11 cellular contexts compared by ENCODE assay signal in genomic region chr4:86965019-86965976, GRCh38. TPM values are rescaled to one million over a fixed set of nuclear protein-coding genes. Genes with fewer than 3 reads are reported as not detected.
DNase-seq lines count a peak whose midpoint lies in the region; ATAC-seq, FAIRE-seq and TF ChIP-seq lines count a peak whose summit lies in the region.
"Had no signal": no experiment of that assay in that cellular context is flagged by ENCODE, and none has a peak within 500 bp of the region (broad histone marks: within the 10 kb centered on the region; RNA-seq: fewer than 3 reads in every experiment).

No MANE protein-coding gene starts in this region.

- H3K4me1 ChIP-seq in H1 (replicated peaks in 1 of 4; ENCODE audit: control insufficient read depth in 3 of 4, insufficient read depth in 4 of 4, low read length in 3 of 4) (peaks cover 9 to 32% (median 28%) of the 10 kb centered on the region in 4 experiments; a peak in 6 of 7 replicates), Karpas-422 (ENCODE audit: low read length) (peaks cover 54% of the 10 kb centered on the region)

- no peak overlapping the region for H3K9ac ChIP-seq in H1 (replicated peaks in 1 of 4; ENCODE audit: extremely low read depth in 1 of 4, low read depth in 3 of 4, low read length in 3 of 4)
- H3K9ac ChIP-seq in Karpas-422 (ENCODE audit: low read length), result no peak overlapping the region

- peaks cover 15% of the 10 kb centered on the region for H3K36me3 Mint-ChIP-seq in activated CD4-positive, alpha-beta T cell treated with anti-CD3 and anti-CD28 coated beads, Interleukin-2, amount 10 ng/mL, durations not matched to agents 24 days and 14 days (ENCODE audit: low read depth)

- H3K79me1 ChIP-seq in H1 (ENCODE audit: low read depth, low read length), result peaks cover 7% of the 10 kb centered on the region

- no peak overlapping the region for H2BK12ac ChIP-seq in H1 (ENCODE audit: low read depth, low read length)

- peaks cover 27% of the 10 kb centered on the region for H3K4me1 Mint-ChIP-seq in activated CD4-positive, alpha-beta T cell treated with anti-CD3 and anti-CD28 coated beads, Interleukin-2, amount 10 ng/mL, durations not matched to agents 24 days and 14 days

- H3K27me3 ChIP-seq in H1 (replicated peaks in 1 of 4; ENCODE audit: control insufficient read depth in 3 of 4, extremely low read depth in 1 of 4, insufficient read depth in 3 of 4, low read length in 3 of 4) (no peaks in the 10 kb centered on the region), Karpas-422 (ENCODE audit: low read length) (no peaks in the 10 kb centered on the region)

- no peak overlapping the region for H3K27ac Mint-ChIP-seq in activated CD4-positive, alpha-beta T cell treated with anti-CD3 and anti-CD28 coated beads, Interleukin-2, amount 10 ng/mL, durations not matched to agents 24 days and 14 days

- peaks cover 0 to 9% (median 0%) of the 10 kb centered on the region in 4 experiments; a peak in 2 of 8 replicates for H3K36me3 ChIP-seq in H1 (ENCODE audit: control insufficient read depth in 2 of 4, insufficient read depth in 4 of 4, low read length in 3 of 4)
- H3K36me3 ChIP-seq in Karpas-422 (ENCODE audit: insufficient read depth, low read length), result no peaks in the 10 kb centered on the region

- no peak for TF ChIP-seq POLR2A in H1 (IDR thresholded peaks at IDR 0.05; ENCODE audit: control extremely low read depth in 1 of 2, low read depth in 2 of 2, low read length in 2 of 2)

- WGBS in H1 (ENCODE audit: extremely low coverage in 1 of 2, insufficient coverage in 1 of 2, insufficient read length in 1 of 2, insufficient replicate concordance in 2 of 2, low coverage in 1 of 2, low lambda C conversion rate in 2 of 2, missing lambda C conversion rate in 1 of 2), 2 experiments, result 61% methylated on average over 3 of the region's 3 CpGs; no CpG with 5 or more reads in 1 of the 2 experiments

- peaks cover 13 to 85% of the 10 kb centered on the region in 2 experiments; a peak in 3 of 4 replicates for H3K79me2 ChIP-seq in H1 (ENCODE audit: control insufficient read depth in 1 of 2, insufficient read depth in 2 of 2, low read length in 2 of 2)
- H3K79me2 ChIP-seq in Karpas-422 (ENCODE audit: low read length), result no peaks in the 10 kb centered on the region

- DNase-seq in H1 (ENCODE audit: low read depth in 1 of 2, low spot score in 2 of 2), result no peak
- no peak for DNase-seq in Karpas-422
- no peak for DNase-seq in activated CD4-positive, alpha-beta T cell treated with anti-CD3 and anti-CD28 coated beads, Interleukin-2, amount 10 ng/mL, durations not matched to agents 24 days and 14 days
- DNase-seq in DMS79 treated with DMSO at 0.1 percent for 48 hours (lab: John Stamatoyannopoulos, UW), result no peak
- no peak for DNase-seq in NCI-H2196 (lab: John Stamatoyannopoulos, UW; ENCODE audit: unreplicated experiment)
- DNase-seq: activated naive CD4-positive, alpha-beta T cell; islet precursor cell; NCI-H69 had no signal

- TF ChIP-seq EP300 in H1 (IDR thresholded peaks at IDR 0.05; ENCODE audit: borderline replicate concordance in 1 of 2, low read depth in 2 of 2, low read length in 2 of 2), result no peak

- no peak for TF ChIP-seq RAD21 in H1 (IDR thresholded peaks at IDR 0.05 in 1 of 2, conservative IDR thresholded peaks at IDR 0.05 in 1 of 2; ENCODE audit: low read depth in 2 of 2, low read length in 2 of 2)

- H4K20me1 ChIP-seq in H1 (replicated peaks in 1 of 2; ENCODE audit: control insufficient read depth in 1 of 2, insufficient read depth in 2 of 2, low read length in 2 of 2) (peaks cover 0 to 2% of the 10 kb centered on the region in 2 experiments), Karpas-422 (ENCODE audit: insufficient read depth, low read depth, low read length) (no peaks in the 10 kb centered on the region)

- H3K18ac ChIP-seq in H1 (ENCODE audit: extremely low read depth, low read length), result no peak overlapping the region

- H3K56ac ChIP-seq in H1 (replicated peaks; ENCODE audit: insufficient read length, low read depth, low read length), result no peak overlapping the region

- no peaks in the 10 kb centered on the region for H3K23me2 ChIP-seq in H1 (ENCODE audit: low read depth, low read length)

- intact Hi-C loops in activated CD4-positive, alpha-beta T cell treated with anti-CD3 and anti-CD28 coated beads, Interleukin-2, amount 10 ng/mL, durations not matched to agents 24 days and 14 days (cut with micrococcal nuclease), result no loop called here

- H2AFZ ChIP-seq in H1 (ENCODE audit: low read length), result no peak overlapping the region
- H2AFZ ChIP-seq in Karpas-422 (ENCODE audit: low read length), result no peak overlapping the region

- H2BK5ac ChIP-seq in H1 (ENCODE audit: low read depth, low read length), result no peak overlapping the region

- peak overlapping the region; percentile 8 to 26; a peak in 1 of 4 replicates for H3K4me2 ChIP-seq in H1 (ENCODE audit: insufficient read depth in 1 of 2, low read depth in 2 of 2, low read length in 2 of 2)
- no peak overlapping the region for H3K4me2 ChIP-seq in Karpas-422 (ENCODE audit: low read depth, low read length, poor library complexity, severe bottlenecking)

- H4K8ac ChIP-seq in H1 (ENCODE audit: extremely low read depth, insufficient read depth, low read length), result no peak overlapping the region

- H3K9me3 Mint-ChIP-seq in activated CD4-positive, alpha-beta T cell treated with anti-CD3 and anti-CD28 coated beads, Interleukin-2, amount 10 ng/mL, durations not matched to agents 24 days and 14 days, result no peaks in the 10 kb centered on the region

- H4K5ac ChIP-seq in H1 (ENCODE audit: insufficient read length, low read depth, low read length), result no peak overlapping the region

- no peak overlapping the region for H3K14ac ChIP-seq in H1 (ENCODE audit: insufficient read length)

- no peak overlapping the region for H3K4me3 Mint-ChIP-seq in activated CD4-positive, alpha-beta T cell treated with anti-CD3 and anti-CD28 coated beads, Interleukin-2, amount 10 ng/mL, durations not matched to agents 24 days and 14 days

- H2AK5ac ChIP-seq in H1 (ENCODE audit: low read depth, low read length), result no peak overlapping the region

- H3K9me2 ChIP-seq in Karpas-422 (replicated peaks; ENCODE audit: insufficient read depth, low read length), result no peaks in the 10 kb centered on the region

- no peak overlapping the region for H3K23ac ChIP-seq in H1 (ENCODE audit: insufficient read length)

- H4K91ac ChIP-seq in H1 (replicated peaks; ENCODE audit: insufficient read length, low read length), result no peak overlapping the region

- H2BK15ac ChIP-seq in H1 (ENCODE audit: low read length), result no peak overlapping the region

- no peak overlapping the region for H2BK120ac ChIP-seq in H1 (replicated peaks; ENCODE audit: low read depth, low read length)

- ATAC-seq in GM18508 (IDR thresholded peaks at IDR 0.05; ENCODE audit: insufficient read depth, unreplicated experiment), result peak; percentile 48
- peak; percentile 51 for ATAC-seq in GM21515 (IDR thresholded peaks at IDR 0.05; ENCODE audit: unreplicated experiment)
- peak; percentile 39 for ATAC-seq in HG03139 (IDR thresholded peaks at IDR 0.05; ENCODE audit: unreplicated experiment)

- H3K27ac ChIP-seq in H1 (ENCODE audit: low read depth, low read length), result no peak overlapping the region
- no peak overlapping the region for H3K27ac ChIP-seq in Karpas-422 (ENCODE audit: low read length)

- no peak for TF ChIP-seq CTCF in H1 (IDR thresholded peaks at IDR 0.05; ENCODE audit: control extremely low read depth in 1 of 3, insufficient read depth in 1 of 3, low read depth in 1 of 3, low read length in 3 of 3)

- peak; percentile 48 for FAIRE-seq in H1 (lab: Jason Lieb, UNC)

- CTCF ChIA-PET in H1 (lab: Charles Lee; ENCODE audit: partially characterized antibody), result interaction anchor here (1.0 kb wide), 1 partner anchor 13 kb away, joined by 3 read pairs; no protein-coding TSS in a partner anchor

- H3K9me3 ChIP-seq in H1 (ENCODE audit: insufficient read depth in 2 of 2, low read depth in 1 of 2, low read length in 1 of 2) (no peaks in the 10 kb centered on the region), Karpas-422 (ENCODE audit: low read length) (no peaks in the 10 kb centered on the region)

- no peak overlapping the region for H2BK20ac ChIP-seq in H1 (ENCODE audit: low read length)

- POLR2A ChIA-PET in H1 (lab: Charles Lee; ENCODE audit: partially characterized antibody), result interaction anchor here (1.0 kb wide), 1 partner anchor 47 kb away, joined by 3 read pairs; no protein-coding TSS in a partner anchor

- H3K4me3 ChIP-seq in H1 (ENCODE audit: extremely low read depth in 1 of 4, insufficient read depth in 2 of 4, low read depth in 3 of 4, low read length in 4 of 4) (no peak overlapping the region), Karpas-422 (ENCODE audit: low read length) (no peak overlapping the region)

- H3K4ac ChIP-seq in H1 (replicated peaks; ENCODE audit: insufficient read length, low read depth, low read length), result no peak overlapping the region

- H3K27me3 Mint-ChIP-seq in activated CD4-positive, alpha-beta T cell treated with anti-CD3 and anti-CD28 coated beads, Interleukin-2, amount 10 ng/mL, durations not matched to agents 24 days and 14 days, result no peaks in the 10 kb centered on the region

TF ChIP-seq in H1, 55 proteins besides CTCF, POLR2A, EP300 and RAD21:
- TF ChIP-seq, protein P1, sequence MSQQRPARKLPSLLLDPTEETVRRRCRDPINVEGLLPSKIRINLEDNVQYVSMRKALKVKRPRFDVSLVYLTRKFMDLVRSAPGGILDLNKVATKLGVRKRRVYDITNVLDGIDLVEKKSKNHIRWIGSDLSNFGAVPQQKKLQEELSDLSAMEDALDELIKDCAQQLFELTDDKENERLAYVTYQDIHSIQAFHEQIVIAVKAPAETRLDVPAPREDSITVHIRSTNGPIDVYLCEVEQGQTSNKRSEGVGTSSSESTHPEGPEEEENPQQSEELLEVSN (IDR thresholded peaks at IDR 0.05), result no peak

RNA-seq across cellular contexts. Expression of gene AFF1, which starts 30.5 kb away (rescaled TPM):
- total RNA-seq in H1 (2021; fragmentation: NEBNext Ultra II Directional; extraction: Animal tissue kit (Norgen Biotek cat#: 25700)), result 85.4 and 85.5 TPM in 2 replicates
- polyA plus RNA-seq in H1 (2011; rRNA removed), result 14.8 and 24.6 TPM in 2 replicates
- 14.7 TPM for polyA plus RNA-seq in H1 (2011; cell fraction: cytosol; rRNA removed)
- polyA plus RNA-seq in H1 (2011; cell fraction: nucleus; rRNA removed), result 39.6 TPM
- 16.6 to 29.0 TPM (median 21.1 TPM) in 4 replicates for polyA plus RNA-seq in H1 (2012, experiment 1 of 2)
- 1.9 TPM for polyA plus RNA-seq in H1 (2012, experiment 2 of 2)
- 29.1 TPM for polyA plus RNA-seq in H1 (2013, experiment 1 of 2)
- polyA plus RNA-seq in H1 (2013, experiment 2 of 2), result 29.0 TPM
- polyA minus RNA-seq in H1 (2011; rRNA and poly(A)+ RNA removed), result 104 and 106 TPM in 2 replicates
- polyA minus RNA-seq in H1 (2011; cell fraction: cytosol; rRNA and poly(A)+ RNA removed), result 44.7 TPM
- 152 TPM for polyA minus RNA-seq in H1 (2011; cell fraction: nucleus; rRNA and poly(A)+ RNA removed)
- total RNA-seq in Karpas-422 (2014; rRNA removed; shearing (Covaris generic); ENCODE audit: low replicate concordance), result 4.0 and 6.6 TPM in 2 replicates
- 44.0 and 44.3 TPM in 2 replicates for total RNA-seq in activated CD4-positive, alpha-beta T cell treated with anti-CD3 and anti-CD28 coated beads, Interleukin-2, amount 10 ng/mL, durations not matched to agents 24 days and 14 days
